Comparison of ENCODE assay signal across 30 cellular contexts in genomic region chr1:177687544-177687943, GRCh38.
A peak's percentile ranks its signal among the peaks of the same experiment; 100 is the strongest.
DNase-seq lines count a peak whose midpoint lies in the region; ATAC-seq, FAIRE-seq and TF ChIP-seq lines count a peak whose summit lies in the region.
"Had no signal": no experiment of that assay in that cellular context is flagged by ENCODE, and none has a peak within 500 bp of the region (broad histone marks: within the 10 kb centered on the region; RNA-seq: fewer than 3 reads in every experiment).

No MANE protein-coding gene starts in this region.

- no peak overlapping the region for H3K9ac ChIP-seq in SK-N-SH
- H3K9ac ChIP-seq: BLaER1; BLaER1 treated with 17β-estradiol and CSF1 and Interleukin-3, amounts not matched to agents 10 nM and 100 nM had no signal

- H3K27ac ChIP-seq in SK-N-SH (ENCODE audit: low read depth in 2 of 2, low read length in 1 of 2): peak overlapping the region in 1 of 2 experiments; percentile 84; a peak in 2 of 4 replicates
- H3K27ac ChIP-seq: 22Rv1; A549; BLaER1; BLaER1 treated with 17β-estradiol and CSF1 and Interleukin-3, amounts not matched to agents 10 nM and 100 nM; C4-2B had no signal

- TF ChIP-seq RAD21 in SK-N-SH (IDR thresholded peaks at IDR 0.05; ENCODE audit: low read length): no peak

- H3K36me3 ChIP-seq in SK-N-SH (replicated peaks in 1 of 2; ENCODE audit: control insufficient read depth in 1 of 2, insufficient read depth in 2 of 2, low read length in 1 of 2): no peaks in the 10 kb centered on the region
- H3K36me3 ChIP-seq: BE2C; BLaER1; BLaER1 treated with 17β-estradiol and CSF1 and Interleukin-3, amounts not matched to agents 10 nM and 100 nM had no signal

- no peaks in the 10 kb centered on the region for H4K20me1 ChIP-seq in SK-N-SH (ENCODE audit: insufficient read depth)
- H4K20me1 ChIP-seq: BLaER1; BLaER1 treated with 17β-estradiol and CSF1 and Interleukin-3, amounts not matched to agents 10 nM and 100 nM had no signal

- TF ChIP-seq CTCF in SK-N-SH (IDR thresholded peaks at IDR 0.05) (no peak), D721Med (IDR thresholded peaks at IDR 0.05; ENCODE audit: insufficient read depth, missing control alignments) (no peak)

- no peaks in the 10 kb centered on the region for H3K27me3 ChIP-seq in SK-N-SH (ENCODE audit: insufficient read depth)
- H3K27me3 ChIP-seq: BE2C; BLaER1; BLaER1 treated with 17β-estradiol and CSF1 and Interleukin-3, amounts not matched to agents 10 nM and 100 nM had no signal

- POLR2A ChIA-PET in SK-N-SH (lab: Yijun Ruan, JAX): no interaction called here

- peaks cover 0 to 16% of the 10 kb centered on the region in 2 experiments; a peak in 2 of 4 replicates for H3K4me1 ChIP-seq in SK-N-SH (ENCODE audit: control insufficient read depth in 1 of 2, insufficient read depth in 2 of 2, low read depth in 1 of 2, low read length in 1 of 2)
- H3K4me1 ChIP-seq: A549; BE2C; BLaER1; BLaER1 treated with 17β-estradiol and CSF1 and Interleukin-3, amounts not matched to agents 10 nM and 100 nM; Caco-2 had no signal

- peak; percentile 28 for DNase-seq in SK-N-SH
- no peak for DNase-seq in D721Med (ENCODE audit: insufficient read length, low spot score)
- DNase-seq: 8988T; ACHN; AML-193; BE2C; C1 segment of cervical spinal cord; Caco-2; Calu3; CD4-positive, alpha-beta memory T cell; CD4-positive, alpha-beta T cell; CD4-positive, CD25-positive, alpha-beta regulatory T cell; CD8-positive, alpha-beta memory T cell; CD8-positive, alpha-beta T cell; COR-L47; DMS 273 treated with DMSO at 0.1 percent for 48 hours; DMS153; DMS53; DMS79; DMS79 treated with DMSO at 0.1 percent for 48 hours; DND-41; EL had no signal

- no peaks in the 10 kb centered on the region for H3K79me2 ChIP-seq in SK-N-SH (ENCODE audit: insufficient read depth)

- no peak; a peak in 1 of 4 replicates for TF ChIP-seq EP300 in SK-N-SH (IDR thresholded peaks at IDR 0.05; ENCODE audit: borderline replicate concordance in 1 of 2, low read depth in 1 of 2, low read length in 1 of 2)

- no peaks in the 10 kb centered on the region for H3K9me3 ChIP-seq in SK-N-SH
- H3K9me3 ChIP-seq: A549, BE2C, BLaER1, Caco-2 had no signal

- no peak overlapping the region for H3K4me2 ChIP-seq in SK-N-SH
- H3K4me2 ChIP-seq: A549; BLaER1; BLaER1 treated with 17β-estradiol and CSF1 and Interleukin-3, amounts not matched to agents 10 nM and 100 nM had no signal

- peak; percentile 64 for FAIRE-seq in D721Med (lab: Jason Lieb, UNC)
- FAIRE-seq: A204.1, A549 had no signal

- ATAC-seq in SK-N-SH treated with all-trans-retinoic acid at 6 μM for 48 hours (no peak), HG02571 (IDR thresholded peaks at IDR 0.05; ENCODE audit: unreplicated experiment) (no peak)
- ATAC-seq: A549; CD8-positive, alpha-beta T cell had no signal

- no peak overlapping the region for H3K4me3 ChIP-seq in SK-N-SH (ENCODE audit: low read depth in 2 of 2, low read length in 1 of 2)
- H3K4me3 ChIP-seq: A549; BLaER1; BLaER1 treated with 17β-estradiol and CSF1 and Interleukin-3, amounts not matched to agents 10 nM and 100 nM had no signal

- H3K9me2 ChIP-seq in SK-N-SH: no peaks in the 10 kb centered on the region

- H3F3A ChIP-seq in SK-N-SH (replicated peaks; ENCODE audit: insufficient read depth): no peaks in the 10 kb centered on the region

- H2AFZ ChIP-seq in SK-N-SH (ENCODE audit: low read depth): no peak overlapping the region

- WGBS in SK-N-SH (ENCODE audit: low lambda C conversion rate): 7% methylated on average over 3 of the region's 3 CpGs

- CTCF ChIA-PET in SK-N-SH (lab: Yijun Ruan, JAX): interaction anchor here (1.3 kb wide), 1 partner anchor 198 kb away, joined by 3 read pairs; no protein-coding TSS in a partner anchor

TF ChIP-seq in SK-N-SH, 30 proteins besides CTCF, POLR2A, EP300 and RAD21:
- TF ChIP-seq GATA2 (CRISPR knock-in tag; IDR thresholded peaks at IDR 0.05) (peak; percentile 66), EZH2phosphoT487 (IDR thresholded peaks at IDR 0.05; ENCODE audit: borderline replicate concordance, low read depth) (no peak)

TF ChIP-seq in SK-N-SH treated with all-trans-retinoic acid at 6 μM for 48 hours, 23 proteins besides CTCF, POLR2A, EP300 and RAD21 (continues in another document):
- TF ChIP-seq TSHZ2 (CRISPR knock-in tag; IDR thresholded peaks at IDR 0.05) (no peak), ZC3H10 (CRISPR knock-in tag; IDR thresholded peaks at IDR 0.05) (no peak), ZNF70 (CRISPR knock-in tag; IDR thresholded peaks at IDR 0.05) (no peak), SNAI2 (CRISPR knock-in tag; IDR thresholded peaks at IDR 0.05) (no peak), GLIS3 (CRISPR knock-in tag; IDR thresholded peaks at IDR 0.05) (no peak), POU6F1 (CRISPR knock-in tag; IDR thresholded peaks at IDR 0.05; ENCODE audit: borderline replicate concordance, low read depth) (no peak), ZFP3 (CRISPR knock-in tag; IDR thresholded peaks at IDR 0.05) (no peak), ISL1 (CRISPR knock-in tag; IDR thresholded peaks at IDR 0.05) (no peak), RARB (CRISPR knock-in tag; IDR thresholded peaks at IDR 0.05) (no peak), CREB5 (CRISPR knock-in tag; IDR thresholded peaks at IDR 0.05; ENCODE audit: low read depth) (no peak), ESRRG (CRISPR knock-in tag; IDR thresholded peaks at IDR 0.05) (no peak), PATZ1 (CRISPR knock-in tag; IDR thresholded peaks at IDR 0.05; ENCODE audit: borderline replicate concordance) (no peak), OSR1 (CRISPR knock-in tag; IDR thresholded peaks at IDR 0.05) (no peak), CSDC2 (CRISPR knock-in tag; IDR thresholded peaks at IDR 0.05) (no peak), ZNF8 (CRISPR knock-in tag; IDR thresholded peaks at IDR 0.05) (no peak), PPARA (CRISPR knock-in tag; IDR thresholded peaks at IDR 0.05; ENCODE audit: borderline replicate concordance) (no peak), ZFP30 (CRISPR knock-in tag; IDR thresholded peaks at IDR 0.05) (no peak), ZNF565 (CRISPR knock-in tag; conservative IDR thresholded peaks at IDR 0.05; ENCODE audit: low read depth) (no peak)
